Comparison of ENCODE assay signal across 1 cellular context in the genomic region with DNA sequence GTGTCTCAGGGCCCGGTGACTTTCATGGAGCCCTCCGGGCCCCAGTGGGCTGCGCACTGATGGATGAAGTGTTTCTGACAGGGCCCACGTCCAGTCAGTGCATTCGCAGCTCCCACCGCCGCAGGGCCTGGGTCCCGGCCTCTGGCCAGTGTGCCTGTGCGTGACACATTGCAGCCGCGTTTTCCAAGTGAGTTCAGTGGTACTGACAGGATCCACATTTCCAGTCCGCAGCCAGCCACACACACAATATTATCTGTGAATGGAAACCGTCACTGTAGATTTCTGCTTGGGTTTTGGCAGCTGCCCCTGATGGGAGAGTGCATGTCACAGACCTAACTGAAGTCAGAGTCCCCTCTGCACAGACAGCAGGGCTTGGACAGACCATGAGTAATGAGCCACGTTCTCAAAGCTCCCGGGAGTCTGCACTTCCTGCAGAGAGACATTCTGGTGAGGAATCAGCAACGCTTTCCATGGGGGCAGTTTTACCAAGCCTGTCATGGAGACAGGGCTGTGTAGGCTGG.
TF ChIP-seq lines count a peak whose summit lies in the region.

No MANE protein-coding gene starts in this region.

TF ChIP-seq in SK-N-SH, 30 proteins besides CTCF, POLR2A, EP300 and RAD21 (continued from another document):
- no peak for TF ChIP-seq CHD2 (IDR thresholded peaks at IDR 0.05; ENCODE audit: low read length, partially characterized antibody)
- no peak for TF ChIP-seq NRF1 (IDR thresholded peaks at IDR 0.05; ENCODE audit: low read depth, low read length)
- TF ChIP-seq SMC3 (IDR thresholded peaks at IDR 0.05; ENCODE audit: low read depth, low read length): no peak
- no peak for TF ChIP-seq GABPA (IDR thresholded peaks at IDR 0.05; ENCODE audit: low read depth)
- no peak for TF ChIP-seq NFIC (IDR thresholded peaks at IDR 0.05; ENCODE audit: borderline replicate concordance)
